ENCODE assay signal across 13 cellular contexts in genomic region chr12:117118838-117119591, GRCh38. TPM values are rescaled to one million over a fixed set of nuclear protein-coding genes. Genes with fewer than 3 reads are reported as not detected.
DNase-seq lines count a peak whose midpoint lies in the region; ATAC-seq, FAIRE-seq and TF ChIP-seq lines count a peak whose summit lies in the region.
"Had no signal": no experiment of that assay in that cellular context is flagged by ENCODE, and none has a peak within 500 bp of the region (broad histone marks: within the 10 kb centered on the region; RNA-seq: fewer than 3 reads in every experiment).

No MANE protein-coding gene starts in this region.

- no peak for TF ChIP-seq CTCF in HEK293 (tag by site-specific recombination; IDR thresholded peaks at IDR 0.05)
- peak in 1 of 3 experiments; percentile 17; a peak in 2 of 4 replicates for TF ChIP-seq CTCF in H1 (IDR thresholded peaks at IDR 0.05; ENCODE audit: control extremely low read depth in 1 of 3, insufficient read depth in 1 of 3, low read depth in 1 of 3, low read length in 3 of 3)
- no peak for TF ChIP-seq CTCF in neural crest cell (conservative IDR thresholded peaks at IDR 0.05)

- H4K91ac ChIP-seq in H1 (replicated peaks; ENCODE audit: insufficient read length, low read length), result no peak overlapping the region

- 65% methylated on average over 18 of the region's 18 CpGs; no CpG with 5 or more reads in 1 of the 2 experiments for WGBS in H1 (ENCODE audit: extremely low coverage in 1 of 2, insufficient coverage in 1 of 2, insufficient read length in 1 of 2, insufficient replicate concordance in 2 of 2, low coverage in 1 of 2, low lambda C conversion rate in 2 of 2, missing lambda C conversion rate in 1 of 2), 2 experiments

- ATAC-seq in GM18511 (IDR thresholded peaks at IDR 0.05; ENCODE audit: unreplicated experiment), result no peak
- no peak for ATAC-seq in GM19467 (IDR thresholded peaks at IDR 0.05; ENCODE audit: unreplicated experiment)
- ATAC-seq in stimulated activated naive CD8-positive, alpha-beta T cell treated with anti-CD3 and anti-CD28 coated beads, Interleukin-15, amount 100 ng/mL, for 72 hours, result no peak

- H2BK120ac ChIP-seq in H1 (replicated peaks; ENCODE audit: low read depth, low read length), result no peak overlapping the region

- peaks cover 21% of the 10 kb centered on the region for H3K4me1 Mint-ChIP-seq in neural crest cell
- H3K4me1 Mint-ChIP-seq in stimulated activated naive CD8-positive, alpha-beta T cell treated with anti-CD3 and anti-CD28 coated beads, Interleukin-15, amount 100 ng/mL, for 72 hours, result no peaks in the 10 kb centered on the region
- H3K4me1 Mint-ChIP-seq: CD4-positive, alpha-beta memory T cell had no signal

- peak overlapping the region; percentile 22 for H3K27ac Mint-ChIP-seq in neural crest cell (ENCODE audit: unreplicated experiment)
- no peak overlapping the region for H3K27ac Mint-ChIP-seq in stimulated activated naive CD8-positive, alpha-beta T cell treated with anti-CD3 and anti-CD28 coated beads, Interleukin-15, amount 100 ng/mL, for 72 hours
- H3K27ac Mint-ChIP-seq: activated naive CD8-positive, alpha-beta T cell treated with anti-CD3 and anti-CD28 coated beads, Interleukin-2, amount 10 ng/mL, durations not matched to agents 7 days and 5 days; dendritic cell treated with granulocyte-macrophage colony-stimulating factor and Interleukin-4, amounts not matched to agents 40 ng/mL and 50 ng/mL, for 4 days; nephron had no signal

- H3K27ac ChIP-seq in HEK293 (ENCODE audit: extremely low read depth, low read depth, low read length) (no peak overlapping the region), H1 (ENCODE audit: low read depth, low read length) (no peak overlapping the region)
- H3K27ac ChIP-seq: spleen had no signal

- no peak for FAIRE-seq in H1 (lab: Jason Lieb, UNC)

- H3K56ac ChIP-seq in H1 (replicated peaks; ENCODE audit: insufficient read length, low read depth, low read length), result no peak overlapping the region

- no peak overlapping the region for H3K14ac ChIP-seq in H1 (ENCODE audit: insufficient read length)

- no peak overlapping the region for H2BK5ac ChIP-seq in H1 (ENCODE audit: low read depth, low read length)

- no peak overlapping the region for H3K4me3 Mint-ChIP-seq in neural crest cell
- no peak overlapping the region for H3K4me3 Mint-ChIP-seq in stimulated activated naive CD8-positive, alpha-beta T cell treated with anti-CD3 and anti-CD28 coated beads, Interleukin-15, amount 100 ng/mL, for 72 hours
- H3K4me3 Mint-ChIP-seq: activated naive CD8-positive, alpha-beta T cell treated with anti-CD3 and anti-CD28 coated beads, Interleukin-2, amount 10 ng/mL, durations not matched to agents 7 days and 5 days; CD4-positive, alpha-beta memory T cell; dendritic cell treated with granulocyte-macrophage colony-stimulating factor and Interleukin-4, amounts not matched to agents 40 ng/mL and 50 ng/mL, for 4 days; nephron had no signal

- no peaks in the 10 kb centered on the region for H3K27me3 ChIP-seq in H1 (replicated peaks in 1 of 4; ENCODE audit: control insufficient read depth in 3 of 4, extremely low read depth in 1 of 4, insufficient read depth in 3 of 4, low read length in 3 of 4)
- H3K27me3 ChIP-seq: spleen had no signal

- no peak overlapping the region for H3K4ac ChIP-seq in H1 (replicated peaks; ENCODE audit: insufficient read length, low read depth, low read length)

- TF ChIP-seq POLR2A in H1 (IDR thresholded peaks at IDR 0.05; ENCODE audit: control extremely low read depth in 1 of 2, low read depth in 2 of 2, low read length in 2 of 2), result no peak

- no peak overlapping the region for H2AK5ac ChIP-seq in H1 (ENCODE audit: low read depth, low read length)

- H3K36me3 ChIP-seq in HEK293 (ENCODE audit: control insufficient read depth in 2 of 2, insufficient read depth in 1 of 2, low read length in 2 of 2) (no peaks in the 10 kb centered on the region), H1 (ENCODE audit: control insufficient read depth in 2 of 4, insufficient read depth in 4 of 4, low read length in 3 of 4) (no peaks in the 10 kb centered on the region)
- H3K36me3 ChIP-seq: spleen had no signal

- no peak overlapping the region for H2AFZ ChIP-seq in H1 (ENCODE audit: low read length)

- no peak overlapping the region for H2BK15ac ChIP-seq in H1 (ENCODE audit: low read length)

- H3K23ac ChIP-seq in H1 (ENCODE audit: insufficient read length), result no peak overlapping the region

- peaks cover 0 to 2% of the 10 kb centered on the region in 2 experiments for H4K20me1 ChIP-seq in H1 (replicated peaks in 1 of 2; ENCODE audit: control insufficient read depth in 1 of 2, insufficient read depth in 2 of 2, low read length in 2 of 2)

- H3K4me1 ChIP-seq in HEK293 (ENCODE audit: control insufficient read depth, insufficient read depth, low read length) (no peaks in the 10 kb centered on the region), H1 (replicated peaks in 1 of 4; ENCODE audit: control insufficient read depth in 3 of 4, insufficient read depth in 4 of 4, low read length in 3 of 4) (peaks cover 0 to 7% (median 3%) of the 10 kb centered on the region in 4 experiments; a peak in 6 of 7 replicates)

- no peak overlapping the region; a peak in 1 of 4 replicates for H3K4me2 ChIP-seq in H1 (ENCODE audit: insufficient read depth in 1 of 2, low read depth in 2 of 2, low read length in 2 of 2)

- no peak overlapping the region for H4K8ac ChIP-seq in H1 (ENCODE audit: extremely low read depth, insufficient read depth, low read length)

- H3K23me2 ChIP-seq in H1 (ENCODE audit: low read depth, low read length), result no peaks in the 10 kb centered on the region

- H3K79me2 ChIP-seq in H1 (ENCODE audit: control insufficient read depth in 1 of 2, insufficient read depth in 2 of 2, low read length in 2 of 2), result no peaks in the 10 kb centered on the region

- no peak overlapping the region for H2BK20ac ChIP-seq in H1 (ENCODE audit: low read length)

- no peak overlapping the region for H2BK12ac ChIP-seq in H1 (ENCODE audit: low read depth, low read length)

- CTCF ChIA-PET in HEK293 (lab: Yijun Ruan, JAX), result interaction anchor here (0.6 to 4.2 kb wide), 24 partner anchors 10 to 426 kb away, joined by 3 to 106 read pairs (median 5); no protein-coding TSS in a partner anchor
- CTCF ChIA-PET in H1 (lab: Charles Lee; ENCODE audit: partially characterized antibody), result interaction anchor here (0.7 to 5.3 kb wide), 43 partner anchors 8 to 277 kb away, joined by 3 to 161 read pairs (median 10); partner anchors contain the start of gene TESC

- no peaks in the 10 kb centered on the region for H3K36me3 Mint-ChIP-seq in neural crest cell (ENCODE audit: low read depth)
- H3K36me3 Mint-ChIP-seq: activated naive CD8-positive, alpha-beta T cell treated with anti-CD3 and anti-CD28 coated beads, Interleukin-2, amount 10 ng/mL, durations not matched to agents 7 days and 5 days; CD4-positive, alpha-beta memory T cell had no signal

- no peaks in the 10 kb centered on the region for H3K9me3 ChIP-seq in HEK293 (ENCODE audit: control insufficient read depth, insufficient read depth, low read depth, low read length)
- no peaks in the 10 kb centered on the region for H3K9me3 ChIP-seq in H1 (ENCODE audit: insufficient read depth in 2 of 2, low read depth in 1 of 2, low read length in 1 of 2)
- H3K9me3 ChIP-seq: spleen had no signal

- H3K79me1 ChIP-seq in H1 (ENCODE audit: low read depth, low read length), result no peaks in the 10 kb centered on the region

- H3K4me3 ChIP-seq in HEK293 (ENCODE audit: low read depth, low read length) (no peak overlapping the region), H1 (ENCODE audit: extremely low read depth in 1 of 4, insufficient read depth in 2 of 4, low read depth in 3 of 4, low read length in 4 of 4) (no peak overlapping the region)
- H3K4me3 ChIP-seq: spleen had no signal

- POLR2A ChIA-PET in HEK293 (lab: Yijun Ruan, JAX), result no interaction called here
- POLR2A ChIA-PET in H1 (lab: Charles Lee; ENCODE audit: partially characterized antibody), result interaction anchor here (1.0 to 1.4 kb wide), 3 partner anchors 9 to 21 kb away, joined by 3 to 7 read pairs (median 3); no protein-coding TSS in a partner anchor

- H3K27me3 Mint-ChIP-seq in neural crest cell (ENCODE audit: low read depth), result no peaks in the 10 kb centered on the region
- H3K27me3 Mint-ChIP-seq in stimulated activated naive CD8-positive, alpha-beta T cell treated with anti-CD3 and anti-CD28 coated beads, Interleukin-15, amount 100 ng/mL, for 72 hours, result no peaks in the 10 kb centered on the region
- H3K27me3 Mint-ChIP-seq: activated naive CD8-positive, alpha-beta T cell treated with anti-CD3 and anti-CD28 coated beads, Interleukin-2, amount 10 ng/mL, durations not matched to agents 7 days and 5 days; CD4-positive, alpha-beta memory T cell; dendritic cell treated with granulocyte-macrophage colony-stimulating factor and Interleukin-4, amounts not matched to agents 40 ng/mL and 50 ng/mL, for 4 days had no signal

- H3K18ac ChIP-seq in H1 (ENCODE audit: extremely low read depth, low read length), result no peak overlapping the region

- DNase-seq in NCI-H2171 treated with DMSO at 0.1 percent for 48 hours (lab: John Stamatoyannopoulos, UW) (peak; percentile 72), H1 (ENCODE audit: low read depth in 1 of 2, low spot score in 2 of 2) (peak in 1 of 2 experiments; percentile 61), neural crest cell (ENCODE audit: low read depth, low spot score) (no peak), NOMO-1 (lab: John Stamatoyannopoulos, UW; ENCODE audit: unreplicated experiment in 2 of 2) (no peak)
- DNase-seq in stimulated activated naive CD8-positive, alpha-beta T cell treated with anti-CD3 and anti-CD28 coated beads, Interleukin-15, amount 100 ng/mL, for 72 hours, result no peak
- DNase-seq: activated naive CD8-positive, alpha-beta T cell treated with anti-CD3 and anti-CD28 coated beads, Interleukin-2, amount 10 ng/mL, durations not matched to agents 7 days and 5 days; spleen had no signal

- H3K9ac ChIP-seq in H1 (replicated peaks in 1 of 4; ENCODE audit: extremely low read depth in 1 of 4, low read depth in 3 of 4, low read length in 3 of 4), result no peak overlapping the region

- H4K5ac ChIP-seq in H1 (ENCODE audit: insufficient read length, low read depth, low read length), result peak overlapping the region; percentile 11

- TF ChIP-seq RAD21 in H1 (IDR thresholded peaks at IDR 0.05 in 1 of 2, conservative IDR thresholded peaks at IDR 0.05 in 1 of 2; ENCODE audit: low read depth in 2 of 2, low read length in 2 of 2), result peak; percentile 4; a peak in 1 of 4 replicates

- H3K9me3 Mint-ChIP-seq in neural crest cell, result no peaks in the 10 kb centered on the region
- no peaks in the 10 kb centered on the region for H3K9me3 Mint-ChIP-seq in stimulated activated naive CD8-positive, alpha-beta T cell treated with anti-CD3 and anti-CD28 coated beads, Interleukin-15, amount 100 ng/mL, for 72 hours
- H3K9me3 Mint-ChIP-seq: activated naive CD8-positive, alpha-beta T cell treated with anti-CD3 and anti-CD28 coated beads, Interleukin-2, amount 10 ng/mL, durations not matched to agents 7 days and 5 days; CD4-positive, alpha-beta memory T cell; dendritic cell treated with granulocyte-macrophage colony-stimulating factor and Interleukin-4, amounts not matched to agents 40 ng/mL and 50 ng/mL, for 4 days; nephron had no signal

- no peak; a peak in 1 of 3 replicates for TF ChIP-seq EP300 in H1 (IDR thresholded peaks at IDR 0.05; ENCODE audit: borderline replicate concordance in 1 of 2, low read depth in 2 of 2, low read length in 2 of 2)

RNA-seq across cellular contexts. Expression of gene TESC, which starts 19.8 kb away (rescaled TPM):
- total RNA-seq in H1 (2021; fragmentation: NEBNext Ultra II Directional; extraction: Animal tissue kit (Norgen Biotek cat#: 25700)), result 9.8 and 12.0 TPM in 2 replicates
- polyA plus RNA-seq in H1 (2011; rRNA removed), result 17.7 and 20.1 TPM in 2 replicates
- 18.1 TPM for polyA plus RNA-seq in H1 (2011; cell fraction: cytosol; rRNA removed)
- 16.5 TPM for polyA plus RNA-seq in H1 (2011; cell fraction: nucleus; rRNA removed)
- 8.0 to 18.0 TPM (median 13.8 TPM) in 4 replicates for polyA plus RNA-seq in H1 (2012, experiment 1 of 2)
- polyA plus RNA-seq in H1 (2012, experiment 2 of 2), result 11.0 TPM
- 7.5 TPM for polyA plus RNA-seq in H1 (2013, experiment 1 of 2)
- 8.1 TPM for polyA plus RNA-seq in H1 (2013, experiment 2 of 2)
- polyA minus RNA-seq in H1 (2011; rRNA and poly(A)+ RNA removed), result 5.4 and 5.5 TPM in 2 replicates
- polyA minus RNA-seq in H1 (2011; cell fraction: cytosol; rRNA and poly(A)+ RNA removed), result 1.8 TPM
- 7.9 TPM for polyA minus RNA-seq in H1 (2011; cell fraction: nucleus; rRNA and poly(A)+ RNA removed)
- 0.65 and 0.93 TPM in 2 replicates for total RNA-seq in neural crest cell
